In genomic region chr12:26285401-26285800, GRCh38 we compare ENCODE assay signal across 31 cellular contexts.
"Had no signal": no experiment of that assay in that cellular context is flagged by ENCODE, and none has a peak within 500 bp of the region (broad histone marks: within the 10 kb centered on the region; RNA-seq: fewer than 3 reads in every experiment).

No MANE protein-coding gene starts in this region.

- H3K27ac ChIP-seq: adrenal gland, body of pancreas, brain microvascular endothelial cell, VCaP had no signal

- DNase-seq: activated B cell treated with CpG ODN at 0.5 μM for 24 hours; activated CD4-positive, alpha-beta memory T cell treated with anti-CD3 and anti-CD28 coated beads for 36 hours; activated CD4-positive, alpha-beta T cell treated with anti-CD3 and anti-CD28 coated beads for 4 hours; activated CD4-positive, alpha-beta T cell treated with anti-CD3 and anti-CD28 coated beads, Interleukin-2, amount 10 ng/mL, durations not matched to agents 24 days and 14 days; activated CD4-positive, alpha-beta T cell treated with anti-CD3 and anti-CD28 coated beads, Interleukin-2, amount 50 U/mL, for 1 hour; activated CD4-positive, alpha-beta T cell treated with anti-CD3 and anti-CD28 coated beads, Interleukin-2, amount 50 U/mL, for 4 hours; activated CD4-positive, CD25-positive, alpha-beta regulatory T cell treated with anti-CD3 and anti-CD28 coated beads, Interleukin-2, amount 50 U/mL, for 72 hours; activated CD8-positive, alpha-beta memory T cell treated with anti-CD3 and anti-CD28 coated beads, Interleukin-2, amount 50 U/mL, for 4 hours; activated CD8-positive, alpha-beta T cell treated with anti-CD3 and anti-CD28 coated beads for 36 hours; activated effector memory CD4-positive, alpha-beta T cell treated with anti-CD3 and anti-CD28 coated beads, Interleukin-2, amount 50 U/mL, for 16 hours; activated gamma-delta T cell treated with Interleukin-2 at 50 U/mL for 16 hours; activated naive CD4-positive, alpha-beta T cell; activated naive CD4-positive, alpha-beta T cell treated with anti-CD3 and anti-CD28 coated beads for 36 hours; activated naive CD4-positive, alpha-beta T cell treated with anti-CD3 and anti-CD28 coated beads, Interleukin-2, amount 50 U/mL, for 16 hours; activated naive CD8-positive, alpha-beta T cell treated with anti-CD3 and anti-CD28 coated beads for 36 hours; activated T-cell treated with anti-CD3 and anti-CD28 coated beads for 4 hours; activated T-cell treated with anti-CD3 and anti-CD28 coated beads, Interleukin-2, amount 50 U/mL, for 1 hour; activated T-cell treated with anti-CD3 and anti-CD28 coated beads, Interleukin-2, amount 50 U/mL, for 4 hours; activated T-cell treated with anti-CD3 and anti-CD28 coated beads, Interleukin-2, amount 50 U/mL, for 72 hours; amniotic stem cell; aorta; body of pancreas; brain microvascular endothelial cell; central memory CD4-positive, alpha-beta T cell; T-helper 2 cell; T-helper 9 cell had no signal

- H3K27me3 ChIP-seq: adrenal gland, body of pancreas, brain microvascular endothelial cell, breast epithelium had no signal

- H3K36me3 ChIP-seq: adrenal gland, brain microvascular endothelial cell, breast epithelium had no signal

- H3K4me3 ChIP-seq: adrenal gland, body of pancreas, breast epithelium had no signal

- ATAC-seq: activated CD8-positive, alpha-beta T cell treated with anti-CD3 and anti-CD28 coated beads for 36 hours; activated naive CD4-positive, alpha-beta T cell treated with anti-CD3 and anti-CD28 coated beads, Interleukin-2, amount 50 U/mL, for 72 hours; activated T-cell treated with anti-CD3 and anti-CD28 coated beads, Interleukin-2, amount 50 U/mL, for 4 hours; activated T-cell treated with anti-CD3 and anti-CD28 coated beads, Interleukin-2, amount 50 U/mL, for 72 hours; activated T-helper 17 cell treated with anti-CD3 and anti-CD28 coated beads, Interleukin-2, amount 50 U/mL, for 72 hours; body of pancreas had no signal

- H3K9me3 ChIP-seq: adrenal gland, body of pancreas, breast epithelium had no signal
